24 cellular contexts compared by ENCODE assay signal in genomic region chr11:116534270-116534975, GRCh38.
DNase-seq lines count a peak whose midpoint lies in the region; ATAC-seq and TF ChIP-seq lines count a peak whose summit lies in the region.
"Had no signal": no experiment of that assay in that cellular context is flagged by ENCODE, and none has a peak within 500 bp of the region (broad histone marks: within the 10 kb centered on the region; RNA-seq: fewer than 3 reads in every experiment).

No MANE protein-coding gene starts in this region.

- no peak overlapping the region for H2AFZ ChIP-seq in mammary epithelial cell (ENCODE audit: low read depth, low read length)

- intact Hi-C loops in posterior vena cava (cut with DNase I), result loop anchor here in 1 of 2 donors (10.0 kb wide), 1 partner anchor 730 kb away; no protein-coding TSS in a partner anchor
- intact Hi-C loops in mammary epithelial cell (cut with micrococcal nuclease), result no loop called here

- ATAC-seq in HG02840 (IDR thresholded peaks at IDR 0.05; ENCODE audit: low FRiP score, unreplicated experiment), result no peak
- ATAC-seq in HG03196 (IDR thresholded peaks at IDR 0.05; ENCODE audit: unreplicated experiment), result no peak

- no peaks in the 10 kb centered on the region for H3K4me1 ChIP-seq in mammary epithelial cell (ENCODE audit: insufficient read depth, low read length)
- H3K4me1 ChIP-seq: BLaER1 treated with 17β-estradiol and CSF1 and Interleukin-3, amounts not matched to agents 10 nM and 100 nM; HAP-1; SJSA1 had no signal

- no peaks in the 10 kb centered on the region for H3K27me3 ChIP-seq in mammary epithelial cell (ENCODE audit: insufficient read depth, low read length)
- H3K27me3 ChIP-seq: BLaER1 treated with 17β-estradiol and CSF1 and Interleukin-3, amounts not matched to agents 10 nM and 100 nM had no signal

- TF ChIP-seq CTCF in mammary epithelial cell (conservative IDR thresholded peaks at IDR 0.05 in 1 of 2, IDR thresholded peaks at IDR 0.05 in 1 of 2; ENCODE audit: extremely low read depth in 1 of 2, insufficient read depth in 1 of 2, low read depth in 1 of 2, low read length in 2 of 2), result no peak

- no peak overlapping the region for H3K4me3 ChIP-seq in mammary epithelial cell (replicated peaks in 1 of 3; ENCODE audit: insufficient read depth in 1 of 3, low read depth in 2 of 3, low read length in 3 of 3)
- H3K4me3 ChIP-seq: BLaER1 treated with 17β-estradiol and CSF1 and Interleukin-3, amounts not matched to agents 10 nM and 100 nM; HAP-1; MG63; SJSA1 had no signal

- no peak overlapping the region for H3K9ac ChIP-seq in mammary epithelial cell (ENCODE audit: insufficient read depth, low read length)
- H3K9ac ChIP-seq: BLaER1 treated with 17β-estradiol and CSF1 and Interleukin-3, amounts not matched to agents 10 nM and 100 nM had no signal

- 68% methylated on average over 14 of the region's 14 CpGs for WGBS in mammary epithelial cell (ENCODE audit: low coverage, missing lambda C conversion rate)

- in situ Hi-C loops in mammary epithelial cell (cut with MboI; ENCODE audit: low sequenced_read_pairs in 2 of 2), result no loop called here

- no peak overlapping the region for H3K27ac ChIP-seq in mammary epithelial cell (ENCODE audit: insufficient read depth, low read depth, low read length)
- H3K27ac ChIP-seq: BLaER1 treated with 17β-estradiol and CSF1 and Interleukin-3, amounts not matched to agents 10 nM and 100 nM; SJSA1 had no signal

- no peaks in the 10 kb centered on the region for H3K79me2 ChIP-seq in mammary epithelial cell (ENCODE audit: insufficient read depth, low read length)

- CTCF ChIA-PET in mammary epithelial cell (lab: Charles Lee; ENCODE audit: low non-redundant PET), result no interaction called here

- BruUV-seq in mammary epithelial cell (replicated peaks; lab: Mats Ljungman, UMichigan), result no TSS peak

- H4K20me1 ChIP-seq in mammary epithelial cell (ENCODE audit: insufficient read depth, low read length), result no peaks in the 10 kb centered on the region
- H4K20me1 ChIP-seq: BLaER1 treated with 17β-estradiol and CSF1 and Interleukin-3, amounts not matched to agents 10 nM and 100 nM had no signal

- dilution Hi-C loops in mammary epithelial cell (cut with HindIII; ENCODE audit: low sequenced_read_pairs), result no loop called here

- H3K4me2 ChIP-seq in mammary epithelial cell (ENCODE audit: insufficient read depth, low read depth, low read length), result no peak overlapping the region
- H3K4me2 ChIP-seq: BLaER1 treated with 17β-estradiol and CSF1 and Interleukin-3, amounts not matched to agents 10 nM and 100 nM had no signal

- H3K9me3 ChIP-seq in mammary epithelial cell (replicated peaks; ENCODE audit: insufficient read depth, low read length), result peaks cover 2% of the 10 kb centered on the region
- H3K9me3 ChIP-seq: HAP-1, MG63, SJSA1 had no signal

- peak; percentile 33 for DNase-seq in NCI-H748 (lab: John Stamatoyannopoulos, UW; ENCODE audit: unreplicated experiment)
- no peak for DNase-seq in NCI-H748 treated with DMSO at 0.1 percent for 48 hours (lab: John Stamatoyannopoulos, UW)
- DNase-seq in islet precursor cell, result peak; percentile 13
- peak; percentile 46 for DNase-seq in posterior vena cava (ENCODE audit: low spot score)
- no peak for DNase-seq in mammary epithelial cell
- DNase-seq: CD4-positive, alpha-beta memory T cell; COR-L47; GOT3; IMR-90; KG1; MG63; NCI-H1105 treated with DMSO at 0.1 percent for 48 hours; NCI-H1694; NCI-H2029 treated with DMSO at 0.1 percent for 48 hours; NCI-H2171 treated with DMSO at 0.1 percent for 48 hours; NCI-H446; NCI-H524 treated with DMSO at 0.1 percent for 48 hours; Right ventricle myocardium superior; RPMI8226 had no signal

- no peaks in the 10 kb centered on the region for H3K36me3 ChIP-seq in mammary epithelial cell (ENCODE audit: insufficient read depth, low read length)
- H3K36me3 ChIP-seq: BLaER1 treated with 17β-estradiol and CSF1 and Interleukin-3, amounts not matched to agents 10 nM and 100 nM; HAP-1; MG63; SJSA1 had no signal

Comparison
In these comparisons a context has a peak if more than half of its experiments do, and no peak if none do; other contexts are left out.
1. DNase-seq: peak in NCI-H748 (single experiment), islet precursor cell (single experiment) and posterior vena cava (single experiment); none in NCI-H748 treated with DMSO at 0.1 percent for 48 hours (single experiment) and mammary epithelial cell (single experiment).